In genomic region chr4:173494013-173494970, GRCh38 we compare ENCODE assay signal across 1 cellular context.
TF ChIP-seq lines count a peak whose summit lies in the region.

No MANE protein-coding gene starts in this region.

TF ChIP-seq in A549, 52 proteins besides CTCF, POLR2A, EP300 and RAD21 (continued from another document):
- TF ChIP-seq ELK1 (IDR thresholded peaks at IDR 0.05; ENCODE audit: low read depth, low read length) (no peak), EHMT2 (IDR thresholded peaks at IDR 0.05; ENCODE audit: low read depth) (no peak), POLR2AphosphoS2 (conservative IDR thresholded peaks at IDR 0.05; ENCODE audit: low read length) (no peak)
